Comparison of ENCODE assay signal across 11 cellular contexts in genomic region chr3:157113832-157114505, GRCh38. TPM values are rescaled to one million over a fixed set of nuclear protein-coding genes. Genes with fewer than 3 reads are reported as not detected.
DNase-seq lines count a peak whose midpoint lies in the region; ATAC-seq and TF ChIP-seq lines count a peak whose summit lies in the region.
"Had no signal": no experiment of that assay in that cellular context is flagged by ENCODE, and none has a peak within 500 bp of the region (broad histone marks: within the 10 kb centered on the region; RNA-seq: fewer than 3 reads in every experiment).

No MANE protein-coding gene starts in this region.

- ATAC-seq in SK-N-SH treated with all-trans-retinoic acid at 6 μM for 48 hours (peak; percentile 42; the same call in 1 of the 3 replicates), memory B cell (ENCODE audit: low read depth) (peak; percentile 50), GM18867 (IDR thresholded peaks at IDR 0.05; ENCODE audit: unreplicated experiment) (no peak), left lobe of liver (no peak)
- ATAC-seq: left lung had no signal

- CTCF ChIA-PET in HEK293T (lab: Yijun Ruan, JAX) = no interaction called here

- no peaks in the 10 kb centered on the region for H3K36me3 Mint-ChIP-seq in memory B cell

- no peak overlapping the region for H3K4me3 Mint-ChIP-seq in memory B cell

- no peaks in the 10 kb centered on the region for H3K4me1 Mint-ChIP-seq in memory B cell

- no peak overlapping the region for H3K27ac Mint-ChIP-seq in memory B cell
- H3K27ac Mint-ChIP-seq: activated T-helper 2 cell treated with anti-CD3 and anti-CD28 coated beads, Interferon-gamma antibody, Interleukin-2, Interleukin-4, amounts not matched to agents 10 μg/mL and 5 μg/mL and 100 μg/mL, durations not matched to agents 14 hours and 24 hours and 36 hours had no signal

- peaks cover 2% of the 10 kb centered on the region for H3K27me3 Mint-ChIP-seq in memory B cell

- POLR2A ChIA-PET in HEK293T (lab: Yijun Ruan, JAX) = interaction anchor here (2.9 kb wide), 1 partner anchor 25 kb away, joined by 15 read pairs; no protein-coding TSS in a partner anchor

- DNase-seq in NCI-H510A treated with DMSO at 0.1 percent for 48 hours (lab: John Stamatoyannopoulos, UW) (peak; percentile 20), NCI-H510A (lab: John Stamatoyannopoulos, UW) (no peak), HEK293T (ENCODE audit: extremely low spot score) (peak; percentile 27), memory B cell (ENCODE audit: low spot score in 2 of 2) (no peak), left lobe of liver (ENCODE audit: low spot score) (no peak), mesenteric fat pad (ENCODE audit: low spot score) (no peak)
- DNase-seq: left lung, NCI-H1048 had no signal

- H3K9me3 Mint-ChIP-seq in memory B cell = no peaks in the 10 kb centered on the region
- H3K9me3 Mint-ChIP-seq: activated T-helper 2 cell treated with anti-CD3 and anti-CD28 coated beads, Interferon-gamma antibody, Interleukin-2, Interleukin-4, amounts not matched to agents 10 μg/mL and 5 μg/mL and 100 μg/mL, durations not matched to agents 14 hours and 24 hours and 36 hours had no signal

TF ChIP-seq in HEK293T, 16 proteins besides CTCF, POLR2A, EP300 and RAD21:
- no peak for TF ChIP-seq SUZ12 (IDR thresholded peaks at IDR 0.05)
- no peak for TF ChIP-seq SP1 (IDR thresholded peaks at IDR 0.05)
- no peak for TF ChIP-seq FOXM1 (IDR thresholded peaks at IDR 0.05; ENCODE audit: borderline replicate concordance)
- no peak for TF ChIP-seq PKNOX1 (IDR thresholded peaks at IDR 0.05)
- no peak for TF ChIP-seq CTBP1 (IDR thresholded peaks at IDR 0.05; ENCODE audit: borderline replicate concordance)
- TF ChIP-seq FOXA1 (IDR thresholded peaks at IDR 0.05) = no peak
- TF ChIP-seq FOXK2 (IDR thresholded peaks at IDR 0.05) = no peak
- TF ChIP-seq L3MBTL2 (conservative IDR thresholded peaks at IDR 0.05) = no peak

TF ChIP-seq in SK-N-SH treated with all-trans-retinoic acid at 6 μM for 48 hours, 23 proteins besides CTCF, POLR2A, EP300 and RAD21:
- TF ChIP-seq TSHZ2 (CRISPR knock-in tag; IDR thresholded peaks at IDR 0.05) = no peak
- TF ChIP-seq TOX (CRISPR knock-in tag; IDR thresholded peaks at IDR 0.05; ENCODE audit: borderline replicate concordance) = no peak
- TF ChIP-seq POU6F1 (CRISPR knock-in tag; IDR thresholded peaks at IDR 0.05; ENCODE audit: borderline replicate concordance, low read depth) = no peak
- no peak for TF ChIP-seq CSDC2 (CRISPR knock-in tag; IDR thresholded peaks at IDR 0.05)
- no peak for TF ChIP-seq ZC3H10 (CRISPR knock-in tag; IDR thresholded peaks at IDR 0.05)

RNA-seq across cellular contexts. Expression of gene CCNL1, which starts 46.0 kb away (rescaled TPM):
- total RNA-seq in left lobe of liver (39.8 TPM), mesenteric fat pad (315 TPM)

Comparison
In these comparisons a context has a peak if more than half of its experiments do, and no peak if none do; other contexts are left out.
1. DNase-seq: peak in NCI-H510A treated with DMSO at 0.1 percent for 48 hours (single experiment) and HEK293T (single experiment); none in NCI-H510A (single experiment), memory B cell (0 of 2), left lobe of liver (single experiment) and mesenteric fat pad (single experiment).
2. ATAC-seq: peak in SK-N-SH treated with all-trans-retinoic acid at 6 μM for 48 hours (single experiment) and memory B cell (single experiment); none in GM18867 (single experiment) and left lobe of liver (single experiment).